Comparison of ENCODE assay signal across 9 cellular contexts in genomic region chr9:113541019-113541900, GRCh38.
DNase-seq lines count a peak whose midpoint lies in the region; ATAC-seq and TF ChIP-seq lines count a peak whose summit lies in the region.
"Had no signal": no experiment of that assay in that cellular context is flagged by ENCODE, and none has a peak within 500 bp of the region (broad histone marks: within the 10 kb centered on the region; RNA-seq: fewer than 3 reads in every experiment).

No MANE protein-coding gene starts in this region.

- H3K36me3 Mint-ChIP-seq in HFFc6 (ENCODE audit: low read depth) = no peaks in the 10 kb centered on the region

- no peaks in the 10 kb centered on the region for H3K9me3 Mint-ChIP-seq in HFFc6
- H3K9me3 Mint-ChIP-seq: activated naive CD4-positive, alpha-beta T cell treated with anti-CD3 and anti-CD28 coated beads, Interleukin-2, amount 50 U/mL, for 24 hours had no signal

- no peak for TF ChIP-seq CTCF in HFFc6 (IDR thresholded peaks at IDR 0.05)

- H3K4me1 Mint-ChIP-seq in HFFc6 (ENCODE audit: low read depth) = no peaks in the 10 kb centered on the region

- DNase-seq in HFFc6 (peak; percentile 28), glomerular visceral epithelial cell (ENCODE audit: extremely low spot score) (peak; percentile 21), retina (peak; percentile 74), GM19238 (ENCODE audit: insufficient read length, low spot score) (no peak)
- DNase-seq in stimulated activated CD4-positive, alpha-beta T cell treated with anti-CD3 and anti-CD28 coated beads, Interleukin-4, amount 100 ng/mL, for 1 hour = no peak

- H3K27ac Mint-ChIP-seq in HFFc6 = no peak overlapping the region
- H3K27ac Mint-ChIP-seq: activated naive CD4-positive, alpha-beta T cell treated with anti-CD3 and anti-CD28 coated beads, Interleukin-2, amount 50 U/mL, for 24 hours had no signal

- peaks cover 26% of the 10 kb centered on the region for H3K27me3 Mint-ChIP-seq in HFFc6 (ENCODE audit: insufficient read depth)
- H3K27me3 Mint-ChIP-seq: activated naive CD4-positive, alpha-beta T cell treated with anti-CD3 and anti-CD28 coated beads, Interleukin-2, amount 50 U/mL, for 24 hours had no signal

- no peak overlapping the region for H3K4me3 Mint-ChIP-seq in HFFc6
- H3K4me3 Mint-ChIP-seq: activated naive CD4-positive, alpha-beta T cell treated with anti-CD3 and anti-CD28 coated beads, Interleukin-2, amount 50 U/mL, for 24 hours had no signal

- ATAC-seq in SK-N-SH treated with all-trans-retinoic acid at 6 μM for 48 hours (peak; percentile 96), HG02610 (IDR thresholded peaks at IDR 0.05; ENCODE audit: unreplicated experiment) (no peak), HG02885 (IDR thresholded peaks at IDR 0.05; ENCODE audit: poor library complexity, unreplicated experiment) (no peak)

TF ChIP-seq in SK-N-SH treated with all-trans-retinoic acid at 6 μM for 48 hours, 23 proteins besides CTCF, POLR2A, EP300 and RAD21:
- TF ChIP-seq ZFP3 (CRISPR knock-in tag; IDR thresholded peaks at IDR 0.05) (no peak), ISL1 (CRISPR knock-in tag; IDR thresholded peaks at IDR 0.05) (no peak), GLIS3 (CRISPR knock-in tag; IDR thresholded peaks at IDR 0.05) (no peak), PPARA (CRISPR knock-in tag; IDR thresholded peaks at IDR 0.05; ENCODE audit: borderline replicate concordance) (no peak), TOX (CRISPR knock-in tag; IDR thresholded peaks at IDR 0.05; ENCODE audit: borderline replicate concordance) (no peak), ZC3H10 (CRISPR knock-in tag; IDR thresholded peaks at IDR 0.05) (no peak), ZNF70 (CRISPR knock-in tag; IDR thresholded peaks at IDR 0.05) (no peak), OSR1 (CRISPR knock-in tag; IDR thresholded peaks at IDR 0.05) (no peak), SNAI2 (CRISPR knock-in tag; IDR thresholded peaks at IDR 0.05) (no peak), ZNF8 (CRISPR knock-in tag; IDR thresholded peaks at IDR 0.05) (no peak), PATZ1 (CRISPR knock-in tag; IDR thresholded peaks at IDR 0.05; ENCODE audit: borderline replicate concordance) (no peak), ZFP30 (CRISPR knock-in tag; IDR thresholded peaks at IDR 0.05) (no peak), TCF4 (CRISPR knock-in tag; IDR thresholded peaks at IDR 0.05; ENCODE audit: borderline replicate concordance) (no peak), CSRNP3 (CRISPR knock-in tag; IDR thresholded peaks at IDR 0.05) (no peak), TSHZ2 (CRISPR knock-in tag; IDR thresholded peaks at IDR 0.05) (no peak), POU6F1 (CRISPR knock-in tag; IDR thresholded peaks at IDR 0.05; ENCODE audit: borderline replicate concordance, low read depth) (no peak), ZNF565 (CRISPR knock-in tag; conservative IDR thresholded peaks at IDR 0.05; ENCODE audit: low read depth) (no peak), BACH2 (CRISPR knock-in tag; IDR thresholded peaks at IDR 0.05; ENCODE audit: borderline replicate concordance) (no peak)

Comparison
In these comparisons a context has a peak if more than half of its experiments do, and no peak if none do; other contexts are left out.
1. DNase-seq: peak in HFFc6 (single experiment), glomerular visceral epithelial cell (single experiment) and retina (single experiment); none in stimulated activated CD4-positive, alpha-beta T cell treated with anti-CD3 and anti-CD28 coated beads, Interleukin-4, amount 100 ng/mL, for 1 hour (single experiment) and GM19238 (single experiment).